Comparison of ENCODE assay signal across 21 cellular contexts in the genomic region with DNA sequence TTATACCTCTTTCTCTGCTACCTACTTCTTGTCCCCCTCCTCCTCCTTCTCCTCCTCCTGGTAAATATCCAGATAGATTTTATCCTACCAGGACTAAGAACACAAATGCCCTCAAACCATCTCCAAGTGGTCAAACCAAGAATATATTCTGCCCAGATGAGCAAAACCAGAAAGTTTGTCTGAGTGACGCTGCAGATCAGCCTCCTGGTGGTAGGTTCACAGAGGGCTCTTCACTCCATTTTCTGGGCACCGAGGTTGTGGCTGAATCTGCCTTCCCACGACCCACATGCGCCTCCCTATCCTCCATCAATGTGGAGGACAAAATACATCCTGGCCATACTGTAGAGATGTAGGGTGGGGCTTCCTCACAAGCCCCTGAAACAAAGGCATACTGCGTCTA.
A peak's percentile ranks its signal among the peaks of the same experiment; 100 is the strongest.
DNase-seq lines count a peak whose midpoint lies in the region; ATAC-seq and TF ChIP-seq lines count a peak whose summit lies in the region.
"Had no signal": no experiment of that assay in that cellular context is flagged by ENCODE, and none has a peak within 500 bp of the region (broad histone marks: within the 10 kb centered on the region; RNA-seq: fewer than 3 reads in every experiment).

No MANE protein-coding gene starts in this region.

- no peak overlapping the region for H3K4me3 ChIP-seq in cardiac muscle cell
- no peak overlapping the region for H3K4me3 ChIP-seq in left ventricle myocardium inferior
- no peak overlapping the region for H3K4me3 ChIP-seq in brain microvascular endothelial cell (ENCODE audit: low read depth, low read length)
- no peak overlapping the region for H3K4me3 ChIP-seq in A673 (ENCODE audit: low read depth, low read length, poor library complexity, severe bottlenecking)
- H3K4me3 ChIP-seq: GM23248, Peyer's patch had no signal

- POLR2A ChIA-PET in A673 (lab: Charles Lee; ENCODE audit: low non-redundant PET): no interaction called here

- ATAC-seq in activated naive CD8-positive, alpha-beta T cell treated with anti-CD3 and anti-CD28 coated beads, Interleukin-2, amount 50 U/mL, for 24 hours: no peak
- no peak for ATAC-seq in omental fat pad (ENCODE audit: low FRiP score)

- H3K36me3 ChIP-seq in cardiac muscle cell: no peaks in the 10 kb centered on the region
- no peaks in the 10 kb centered on the region for H3K36me3 ChIP-seq in left ventricle myocardium inferior
- no peaks in the 10 kb centered on the region for H3K36me3 ChIP-seq in brain microvascular endothelial cell (replicated peaks)
- no peaks in the 10 kb centered on the region for H3K36me3 ChIP-seq in A673 (ENCODE audit: insufficient read depth, low read length, poor library complexity, severe bottlenecking)
- H3K36me3 ChIP-seq: Peyer's patch had no signal

- DNase-seq in cardiac muscle cell (ENCODE audit: low read depth in 1 of 2, low spot score in 1 of 2) (no peak), left ventricle myocardium inferior (no peak), brain microvascular endothelial cell (no peak), neural crest cell (ENCODE audit: low read depth, low spot score) (no peak), A673 (ENCODE audit: low spot score) (no peak), omental fat pad (ENCODE audit: low spot score) (no peak)
- DNase-seq in activated naive CD8-positive, alpha-beta T cell treated with anti-CD3 and anti-CD28 coated beads, Interleukin-2, amount 50 U/mL, for 24 hours: no peak
- no peak for DNase-seq in activated CD4-positive, alpha-beta T cell treated with anti-CD3 and anti-CD28 coated beads, Interleukin-2, amount 10 ng/mL, durations not matched to agents 24 days and 14 days
- DNase-seq: 8988T; AML-193; CD4-positive, alpha-beta T cell; DMS79 treated with DMSO at 0.1 percent for 48 hours; GDM1; GM23248; IMR-90; Kasumi-1; NCI-H1105 treated with DMSO at 0.1 percent for 48 hours; NCI-H1930; NCI-H510A; Peyer's patch; Right ventricle myocardium superior had no signal

- no peak overlapping the region for H3K27ac ChIP-seq in cardiac muscle cell
- H3K27ac ChIP-seq in left ventricle myocardium inferior (replicated peaks): no peak overlapping the region
- no peak overlapping the region for H3K27ac ChIP-seq in brain microvascular endothelial cell
- H3K27ac ChIP-seq in A673 (ENCODE audit: low read depth, low read length, poor library complexity, severe bottlenecking): no peak overlapping the region
- H3K27ac ChIP-seq: GM23248, Peyer's patch had no signal

- H3K27me3 Mint-ChIP-seq in neural crest cell (ENCODE audit: low read depth): no peaks in the 10 kb centered on the region
- peaks cover 9% of the 10 kb centered on the region for H3K27me3 Mint-ChIP-seq in activated naive CD8-positive, alpha-beta T cell treated with anti-CD3 and anti-CD28 coated beads, Interleukin-2, amount 50 U/mL, for 24 hours
- H3K27me3 Mint-ChIP-seq in activated CD4-positive, alpha-beta T cell treated with anti-CD3 and anti-CD28 coated beads, Interleukin-2, amount 10 ng/mL, durations not matched to agents 24 days and 14 days: no peaks in the 10 kb centered on the region

- peaks cover 24% of the 10 kb centered on the region for H3K4me1 Mint-ChIP-seq in neural crest cell
- H3K4me1 Mint-ChIP-seq in activated naive CD8-positive, alpha-beta T cell treated with anti-CD3 and anti-CD28 coated beads, Interleukin-2, amount 50 U/mL, for 24 hours: no peaks in the 10 kb centered on the region
- no peaks in the 10 kb centered on the region for H3K4me1 Mint-ChIP-seq in activated CD4-positive, alpha-beta T cell treated with anti-CD3 and anti-CD28 coated beads, Interleukin-2, amount 10 ng/mL, durations not matched to agents 24 days and 14 days

- peaks cover 6% of the 10 kb centered on the region for H3K9me3 Mint-ChIP-seq in neural crest cell
- H3K9me3 Mint-ChIP-seq in activated naive CD8-positive, alpha-beta T cell treated with anti-CD3 and anti-CD28 coated beads, Interleukin-2, amount 50 U/mL, for 24 hours: peaks cover 24% of the 10 kb centered on the region
- H3K9me3 Mint-ChIP-seq in activated CD4-positive, alpha-beta T cell treated with anti-CD3 and anti-CD28 coated beads, Interleukin-2, amount 10 ng/mL, durations not matched to agents 24 days and 14 days: peaks cover 13% of the 10 kb centered on the region

- H3K9me3 ChIP-seq in cardiac muscle cell (ENCODE audit: low read depth) (no peaks in the 10 kb centered on the region), left ventricle myocardium inferior (replicated peaks) (peaks cover 19% of the 10 kb centered on the region), A673 (ENCODE audit: low read depth, low read length, poor library complexity, severe bottlenecking) (peaks cover 5% of the 10 kb centered on the region)

- H3K27me3 ChIP-seq in cardiac muscle cell: no peaks in the 10 kb centered on the region
- peaks cover 69% of the 10 kb centered on the region for H3K27me3 ChIP-seq in left ventricle myocardium inferior (ENCODE audit: low read depth)
- no peaks in the 10 kb centered on the region for H3K27me3 ChIP-seq in brain microvascular endothelial cell (replicated peaks)
- H3K27me3 ChIP-seq in A673 (replicated peaks; ENCODE audit: insufficient read depth, low read depth, low read length, poor library complexity): no peaks in the 10 kb centered on the region
- H3K27me3 ChIP-seq: Peyer's patch had no signal

- H3K4me1 ChIP-seq in cardiac muscle cell (ENCODE audit: low read depth) (no peaks in the 10 kb centered on the region), left ventricle myocardium inferior (no peaks in the 10 kb centered on the region), A673 (ENCODE audit: insufficient read depth, low read length, poor library complexity, severe bottlenecking) (no peaks in the 10 kb centered on the region)
- H3K4me1 ChIP-seq: Peyer's patch had no signal

- H3K36me3 Mint-ChIP-seq in neural crest cell (ENCODE audit: low read depth): peaks cover 7% of the 10 kb centered on the region
- H3K36me3 Mint-ChIP-seq in activated naive CD8-positive, alpha-beta T cell treated with anti-CD3 and anti-CD28 coated beads, Interleukin-2, amount 50 U/mL, for 24 hours (ENCODE audit: low read depth): peaks cover 6% of the 10 kb centered on the region
- H3K36me3 Mint-ChIP-seq in activated CD4-positive, alpha-beta T cell treated with anti-CD3 and anti-CD28 coated beads, Interleukin-2, amount 10 ng/mL, durations not matched to agents 24 days and 14 days (ENCODE audit: low read depth): no peaks in the 10 kb centered on the region

- H3K27ac Mint-ChIP-seq in neural crest cell (ENCODE audit: unreplicated experiment): peak overlapping the region; percentile 16
- H3K27ac Mint-ChIP-seq in activated naive CD8-positive, alpha-beta T cell treated with anti-CD3 and anti-CD28 coated beads, Interleukin-2, amount 50 U/mL, for 24 hours: no peak overlapping the region
- H3K27ac Mint-ChIP-seq in activated CD4-positive, alpha-beta T cell treated with anti-CD3 and anti-CD28 coated beads, Interleukin-2, amount 10 ng/mL, durations not matched to agents 24 days and 14 days: no peak overlapping the region
- H3K27ac Mint-ChIP-seq: CD4-positive, alpha-beta T cell had no signal

- CTCF ChIA-PET in A673 (lab: Charles Lee): no interaction called here

- TF ChIP-seq CTCF in cardiac muscle cell (IDR thresholded peaks at IDR 0.05; ENCODE audit: low read depth, low read length) (peak; percentile 21), left ventricle myocardium inferior (IDR thresholded peaks at IDR 0.05; ENCODE audit: borderline replicate concordance) (no peak), brain microvascular endothelial cell (IDR thresholded peaks at IDR 0.05; ENCODE audit: low read depth, low read length, missing control alignments) (peak; percentile 55), neural crest cell (conservative IDR thresholded peaks at IDR 0.05) (no peak), A673 (conservative IDR thresholded peaks at IDR 0.05; ENCODE audit: low read depth, low read length) (no peak), omental fat pad (IDR thresholded peaks at IDR 0.05) (no peak)

- in situ Hi-C loops in brain microvascular endothelial cell (cut with HindIII; ENCODE audit: low pct_ligation_motif_present, low sequenced_read_pairs): no loop called here

- intact Hi-C loops in left ventricle myocardium inferior (cut with micrococcal nuclease) (no loop called here), A673 (cut with micrococcal nuclease; ENCODE audit: unreplicated experiment) (no loop called here)
- intact Hi-C loops in activated CD4-positive, alpha-beta T cell treated with anti-CD3 and anti-CD28 coated beads, Interleukin-2, amount 10 ng/mL, durations not matched to agents 24 days and 14 days (cut with micrococcal nuclease): no loop called here

- no TSS peak for BruUV-seq in A673 (replicated peaks; lab: Mats Ljungman, UMichigan)

- H3K4me3 Mint-ChIP-seq in neural crest cell: no peak overlapping the region
- H3K4me3 Mint-ChIP-seq in activated naive CD8-positive, alpha-beta T cell treated with anti-CD3 and anti-CD28 coated beads, Interleukin-2, amount 50 U/mL, for 24 hours: no peak overlapping the region
- H3K4me3 Mint-ChIP-seq in activated CD4-positive, alpha-beta T cell treated with anti-CD3 and anti-CD28 coated beads, Interleukin-2, amount 10 ng/mL, durations not matched to agents 24 days and 14 days: no peak overlapping the region
- H3K4me3 Mint-ChIP-seq: CD4-positive, alpha-beta T cell had no signal

Comparison
In these comparisons a context has a peak if more than half of its experiments do, and no peak if none do; other contexts are left out.
1. CTCF ChIP-seq: peak in cardiac muscle cell (single experiment) and brain microvascular endothelial cell (single experiment); none in left ventricle myocardium inferior (single experiment), neural crest cell (single experiment), A673 (single experiment) and omental fat pad (0 of 3).